In genomic region chr11:6474806-6475500, GRCh38 we compare ENCODE assay signal across 1 cellular context.
A peak's percentile ranks its signal among the peaks of the same experiment; 100 is the strongest.
TF ChIP-seq lines count a peak whose summit lies in the region.

No MANE protein-coding gene starts in this region.

TF ChIP-seq in HepG2, 621 proteins besides CTCF, POLR2A, EP300 and RAD21:
- TF ChIP-seq POLR2G (IDR thresholded peaks at IDR 0.05; ENCODE audit: low read depth, low read length) (peak; percentile 32; the same call in 1 of the 2 replicates), ZNF44 (CRISPR knock-in tag; IDR thresholded peaks at IDR 0.05) (no peak), BRCA1 (CRISPR knock-in tag; IDR thresholded peaks at IDR 0.05) (no peak), SSRP1 (CRISPR knock-in tag; IDR thresholded peaks at IDR 0.05) (0 out of 2 replicates have a peak, but pooled peaks have one; percentile 37)
TF ChIP-seq in HepG2: peak in this region for 2.
